Comparison of ENCODE assay signal across 1 cellular context in genomic region chr7:15600298-15600697, GRCh38.
TF ChIP-seq lines count a peak whose summit lies in the region.

No MANE protein-coding gene starts in this region.

TF ChIP-seq in WTC11, 78 proteins besides CTCF, POLR2A, EP300 and RAD21 (continued from another document):
- TF ChIP-seq ELF4 (CRISPR knock-in tag; IDR thresholded peaks at IDR 0.05; ENCODE audit: low read depth) (no peak), HMGXB4 (CRISPR knock-in tag; IDR thresholded peaks at IDR 0.05) (no peak), NFYB (CRISPR knock-in tag; conservative IDR thresholded peaks at IDR 0.05; ENCODE audit: low read depth) (no peak), ZNF138 (CRISPR knock-in tag; conservative IDR thresholded peaks at IDR 0.05) (no peak), E2F1 (CRISPR knock-in tag; IDR thresholded peaks at IDR 0.05) (no peak), NFATC4 (CRISPR knock-in tag; IDR thresholded peaks at IDR 0.05) (no peak), ZSCAN18 (CRISPR knock-in tag; IDR thresholded peaks at IDR 0.05) (no peak)
- TF ChIP-seq, protein P1, sequence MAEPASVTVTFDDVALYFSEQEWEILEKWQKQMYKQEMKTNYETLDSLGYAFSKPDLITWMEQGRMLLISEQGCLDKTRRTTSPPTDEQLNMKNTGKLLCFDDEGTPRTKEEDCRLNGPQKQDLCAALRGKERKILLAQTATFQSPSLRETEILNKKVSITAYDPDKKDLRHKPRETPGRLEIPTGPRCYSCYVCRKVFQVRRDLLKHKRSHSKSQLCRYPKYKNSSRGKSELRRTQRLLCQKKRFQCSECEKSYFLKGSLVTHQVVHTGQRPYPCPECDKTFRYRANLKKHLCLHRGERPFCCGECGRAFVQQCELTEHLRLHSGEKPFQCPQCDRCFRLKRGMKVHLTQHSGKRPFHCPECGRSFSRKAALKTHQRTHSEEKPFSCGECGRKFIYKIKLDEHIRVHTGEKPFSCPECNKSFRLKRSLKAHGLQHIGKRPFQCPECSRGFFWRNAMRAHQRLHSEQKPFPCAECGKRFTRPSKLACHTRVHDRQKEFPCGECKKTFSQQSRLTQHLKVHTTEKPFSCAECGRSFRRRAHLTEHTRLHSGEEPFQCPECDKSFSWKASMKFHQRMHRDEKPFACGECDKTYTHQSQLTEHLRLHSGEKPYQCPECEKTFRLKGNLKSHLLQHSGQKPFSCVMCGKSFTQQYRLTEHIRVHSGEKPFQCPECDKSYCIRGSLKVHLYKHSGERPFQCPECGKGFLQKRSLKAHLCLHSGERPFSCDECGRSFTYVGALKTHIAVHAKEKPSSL (CRISPR knock-in tag; conservative IDR thresholded peaks at IDR 0.05) = no peak
- TF ChIP-seq, protein P2, sequence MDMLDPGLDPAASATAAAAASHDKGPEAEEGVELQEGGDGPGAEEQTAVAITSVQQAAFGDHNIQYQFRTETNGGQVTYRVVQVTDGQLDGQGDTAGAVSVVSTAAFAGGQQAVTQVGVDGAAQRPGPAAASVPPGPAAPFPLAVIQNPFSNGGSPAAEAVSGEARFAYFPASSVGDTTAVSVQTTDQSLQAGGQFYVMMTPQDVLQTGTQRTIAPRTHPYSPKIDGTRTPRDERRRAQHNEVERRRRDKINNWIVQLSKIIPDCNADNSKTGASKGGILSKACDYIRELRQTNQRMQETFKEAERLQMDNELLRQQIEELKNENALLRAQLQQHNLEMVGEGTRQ (CRISPR knock-in tag; IDR thresholded peaks at IDR 0.05) = no peak
- TF ChIP-seq, protein P3, sequence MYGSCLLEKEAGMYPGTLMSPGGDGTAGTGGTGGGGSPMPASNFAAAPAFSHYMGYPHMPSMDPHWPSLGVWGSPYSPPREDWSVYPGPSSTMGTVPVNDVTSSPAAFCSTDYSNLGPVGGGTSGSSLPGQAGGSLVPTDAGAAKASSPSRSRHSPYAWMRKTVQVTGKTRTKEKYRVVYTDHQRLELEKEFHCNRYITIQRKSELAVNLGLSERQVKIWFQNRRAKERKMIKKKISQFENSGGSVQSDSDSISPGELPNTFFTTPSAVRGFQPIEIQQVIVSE (CRISPR knock-in tag; IDR thresholded peaks at IDR 0.05; ENCODE audit: borderline replicate concordance) = no peak
- TF ChIP-seq, protein P4, sequence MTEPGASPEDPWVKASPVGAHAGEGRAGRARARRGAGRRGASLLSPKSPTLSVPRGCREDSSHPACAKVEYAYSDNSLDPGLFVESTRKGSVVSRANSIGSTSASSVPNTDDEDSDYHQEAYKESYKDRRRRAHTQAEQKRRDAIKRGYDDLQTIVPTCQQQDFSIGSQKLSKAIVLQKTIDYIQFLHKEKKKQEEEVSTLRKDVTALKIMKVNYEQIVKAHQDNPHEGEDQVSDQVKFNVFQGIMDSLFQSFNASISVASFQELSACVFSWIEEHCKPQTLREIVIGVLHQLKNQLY (CRISPR knock-in tag; IDR thresholded peaks at IDR 0.05) = no peak
